In genomic region chr21:24976238-24976637, GRCh38 we compare ENCODE assay signal across 20 cellular contexts.
DNase-seq lines count a peak whose midpoint lies in the region; ATAC-seq lines count a peak whose summit lies in the region.
"Had no signal": no experiment of that assay in that cellular context is flagged by ENCODE, and none has a peak within 500 bp of the region (broad histone marks: within the 10 kb centered on the region; RNA-seq: fewer than 3 reads in every experiment).

No MANE protein-coding gene starts in this region.

- DNase-seq in NCI-H1930 (lab: John Stamatoyannopoulos, UW) (no peak), HCEC 1CT (no peak)
- no peak for DNase-seq in activated CD4-positive, CD25-positive, alpha-beta regulatory T cell treated with anti-CD3 and anti-CD28 coated beads, Interleukin-2, amount 50 U/mL, for 72 hours
- DNase-seq: CD4-positive, alpha-beta T cell; cortex of kidney; DMS53; H9; kidney; NCI-H1417; NCI-H2171; stimulated activated CD4-positive, alpha-beta T cell treated with anti-CD3 and anti-CD28 coated beads, Interleukin-1b, Interleukin-23, amount 100 ng/mL, for 48 hours; stimulated activated naive CD8-positive, alpha-beta T cell treated with anti-CD3 and anti-CD28 coated beads, Interleukin-15, amount 100 ng/mL, for 72 hours; T1000; upper lobe of left lung had no signal

- ATAC-seq in GM18858 (IDR thresholded peaks at IDR 0.05; ENCODE audit: unreplicated experiment) (peak; percentile 86), GM21526 (IDR thresholded peaks at IDR 0.05; ENCODE audit: low FRiP score, unreplicated experiment) (peak; percentile 81), HG02938 (IDR thresholded peaks at IDR 0.05; ENCODE audit: unreplicated experiment) (peak; percentile 86), HG03565 (IDR thresholded peaks at IDR 0.05; ENCODE audit: unreplicated experiment) (peak; percentile 59), GM18907 (IDR thresholded peaks at IDR 0.05; ENCODE audit: unreplicated experiment) (no peak)
- ATAC-seq: activated CD4-positive, CD25-positive, alpha-beta regulatory T cell treated with anti-CD3 and anti-CD28 coated beads, Interleukin-2, amount 50 U/mL, for 24 hours; stimulated activated naive CD8-positive, alpha-beta T cell treated with anti-CD3 and anti-CD28 coated beads, Interleukin-15, amount 100 ng/mL, for 72 hours had no signal
